1 cellular context compared by ENCODE assay signal in genomic region chr6:18277181-18278006, GRCh38.
TF ChIP-seq lines count a peak whose summit lies in the region.

No MANE protein-coding gene starts in this region.

TF ChIP-seq in HEK293, 187 proteins besides CTCF, POLR2A, EP300 and RAD21 (continued from another document and continues in another):
- TF ChIP-seq ZNF473 (tag by site-specific recombination; IDR thresholded peaks at IDR 0.05) (no peak), ZNF416 (tag by site-specific recombination; IDR thresholded peaks at IDR 0.05) (no peak), ZNF488 (tag by site-specific recombination; IDR thresholded peaks at IDR 0.05) (no peak), ZBTB20 (tag by site-specific recombination; IDR thresholded peaks at IDR 0.05) (peak; percentile 27; the same call in 1 of the 2 replicates), ZNF274 (IDR thresholded peaks at IDR 0.05; ENCODE audit: low read length) (no peak), ZNF274 (tag by site-specific recombination; IDR thresholded peaks at IDR 0.05; ENCODE audit: borderline replicate concordance) (no peak), ZFP3 (tag by site-specific recombination; IDR thresholded peaks at IDR 0.05; ENCODE audit: low read depth) (no peak), ZNF248 (tag by site-specific recombination; IDR thresholded peaks at IDR 0.05) (no peak), ZNF146 (tag by site-specific recombination; IDR thresholded peaks at IDR 0.05) (no peak), PATZ1 (tag by site-specific recombination; IDR thresholded peaks at IDR 0.05) (0 out of 2 replicates have a peak, but pooled peaks have one; percentile 24), ZNF138 (tag by site-specific recombination; IDR thresholded peaks at IDR 0.05; ENCODE audit: borderline replicate concordance) (no peak), ELK4 (IDR thresholded peaks at IDR 0.05; ENCODE audit: borderline replicate concordance, low read depth, low read length) (no peak), ZNF549 (tag by site-specific recombination; IDR thresholded peaks at IDR 0.05) (no peak), ZNF311 (tag by site-specific recombination; IDR thresholded peaks at IDR 0.05; ENCODE audit: borderline replicate concordance) (no peak), PRDM6 (tag by site-specific recombination; IDR thresholded peaks at IDR 0.05) (no peak), ZNF132 (tag by site-specific recombination; IDR thresholded peaks at IDR 0.05; ENCODE audit: borderline replicate concordance) (no peak), GLI2 (tag by site-specific recombination; IDR thresholded peaks at IDR 0.05; ENCODE audit: borderline replicate concordance, low read depth) (no peak), ZNF221 (tag by site-specific recombination; IDR thresholded peaks at IDR 0.05; ENCODE audit: borderline replicate concordance) (no peak), ZNF792 (tag by site-specific recombination; IDR thresholded peaks at IDR 0.05) (no peak), ZNF280D (tag by site-specific recombination; IDR thresholded peaks at IDR 0.05) (no peak), ZNF623 (tag by site-specific recombination; IDR thresholded peaks at IDR 0.05) (no peak), PRDM10 (tag by site-specific recombination; IDR thresholded peaks at IDR 0.05) (peak; percentile 51), ZBTB10 (tag by site-specific recombination; IDR thresholded peaks at IDR 0.05) (no peak), GLIS2 (tag by site-specific recombination; IDR thresholded peaks at IDR 0.05) (peak; percentile 89), ZXDB (tag by site-specific recombination; IDR thresholded peaks at IDR 0.05) (0 out of 2 replicates have a peak, but pooled peaks have one; percentile 27), PRDM1 (tag by site-specific recombination; IDR thresholded peaks at IDR 0.05) (no peak), ZNF398 (tag by site-specific recombination; IDR thresholded peaks at IDR 0.05) (0 out of 2 replicates have a peak, but pooled peaks have one; percentile 8), ZNF791 (tag by site-specific recombination; IDR thresholded peaks at IDR 0.05) (no peak), ZNF580 (tag by site-specific recombination; IDR thresholded peaks at IDR 0.05) (no peak), YY1 (tag by site-specific recombination; IDR thresholded peaks at IDR 0.05) (no peak), ZNF837 (tag by site-specific recombination; IDR thresholded peaks at IDR 0.05) (no peak), ATF2 (tag by site-specific recombination; IDR thresholded peaks at IDR 0.05; ENCODE audit: low read depth) (no peak), SP2 (tag by site-specific recombination; IDR thresholded peaks at IDR 0.05) (no peak), EGR2 (tag by site-specific recombination; IDR thresholded peaks at IDR 0.05; ENCODE audit: low read depth) (no peak), ZNF169 (tag by site-specific recombination; IDR thresholded peaks at IDR 0.05) (no peak), ZNF391 (tag by site-specific recombination; IDR thresholded peaks at IDR 0.05; ENCODE audit: borderline replicate concordance, low read depth) (no peak), ZIC2 (tag by site-specific recombination; IDR thresholded peaks at IDR 0.05) (peak; percentile 36; the same call in 1 of the 2 replicates), AEBP2 (tag by site-specific recombination; IDR thresholded peaks at IDR 0.05; ENCODE audit: borderline replicate concordance) (no peak), ZNF843 (tag by site-specific recombination; IDR thresholded peaks at IDR 0.05) (no peak)
